Comparison of ENCODE assay signal across 1 cellular context in the genomic region with DNA sequence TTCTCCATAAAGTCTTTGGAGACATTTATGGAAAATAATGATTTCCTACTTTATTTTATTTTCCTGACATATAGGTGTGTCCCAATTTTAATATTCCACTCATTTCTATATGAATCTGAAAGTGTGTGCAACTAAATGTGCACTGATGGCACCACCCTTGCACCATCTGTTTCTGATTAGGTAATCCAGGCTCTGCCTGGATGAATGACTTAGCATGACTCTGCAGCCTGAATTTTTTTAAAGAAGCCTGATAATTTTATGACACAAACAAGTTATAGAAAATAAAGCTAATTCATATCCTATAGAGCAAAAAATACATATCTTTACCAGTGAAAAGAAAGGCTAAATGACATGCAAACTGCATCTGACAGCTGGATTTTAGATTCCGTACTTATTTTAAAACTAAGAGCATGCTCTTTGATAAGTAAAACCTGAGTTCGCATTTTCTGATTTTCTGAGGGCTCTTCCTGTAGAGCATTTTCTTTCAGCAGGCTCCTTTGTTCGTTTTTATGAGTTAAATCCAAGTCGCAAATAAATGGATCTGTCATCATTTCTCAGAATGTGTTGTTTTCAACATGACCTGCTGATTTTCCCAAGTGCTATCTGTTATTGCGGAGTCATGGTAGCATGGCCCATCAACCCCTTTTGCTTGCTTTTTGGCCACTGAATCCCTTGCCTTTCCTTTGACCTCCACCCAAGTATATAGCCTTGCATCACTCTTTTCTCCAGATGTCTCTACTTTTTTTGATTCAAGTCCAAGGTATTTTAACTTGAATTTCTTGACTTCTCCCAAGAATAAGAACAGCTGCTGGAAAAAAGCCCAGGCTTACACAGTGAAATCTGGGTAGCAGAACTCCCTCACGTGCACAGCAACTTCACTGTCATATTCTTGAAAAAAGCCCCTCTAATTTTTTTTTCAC.
TF ChIP-seq lines count a peak whose summit lies in the region.

No MANE protein-coding gene starts in this region.

TF ChIP-seq in K562, 482 proteins besides CTCF, POLR2A, EP300 and RAD21 (continued from another document and continues in another):
- TF ChIP-seq NR2C1 (IDR thresholded peaks at IDR 0.05) (0 out of 2 replicates have a peak, but pooled peaks have one; percentile 51), NR2C1 (tag; IDR thresholded peaks at IDR 0.05) (peak; percentile 70), ARHGAP35 (IDR thresholded peaks at IDR 0.05; ENCODE audit: partially characterized antibody) (no peak), ELF1 (tag; IDR thresholded peaks at IDR 0.05) (peak; percentile 46; the same call in 1 of the 2 replicates), ZNF668 (CRISPR knock-in tag; IDR thresholded peaks at IDR 0.05) (0 out of 2 replicates have a peak, but pooled peaks have one; percentile 42), STAT5A (IDR thresholded peaks at IDR 0.05; ENCODE audit: borderline replicate concordance, low read length) (peak; percentile 27; the same call in 1 of the 2 replicates), EP400 (IDR thresholded peaks at IDR 0.05) (peak; percentile 71), BRF1 (IDR thresholded peaks at IDR 0.05; ENCODE audit: borderline replicate concordance, extremely low read depth, insufficient read length) (no peak), ZNF354B (CRISPR knock-in tag; IDR thresholded peaks at IDR 0.05) (0 out of 2 replicates have a peak, but pooled peaks have one; percentile 11), NFE2L1 (tag; IDR thresholded peaks at IDR 0.05; ENCODE audit: borderline replicate concordance, low read depth) (peak; percentile 74), SREBF2 (CRISPR knock-in tag; IDR thresholded peaks at IDR 0.05) (no peak), ZBTB17 (CRISPR knock-in tag; IDR thresholded peaks at IDR 0.05) (0 out of 2 replicates have a peak, but pooled peaks have one; percentile 36), MAFG (tag; conservative IDR thresholded peaks at IDR 0.05) (peak; percentile 97), CXXC5 (CRISPR knock-in tag; IDR thresholded peaks at IDR 0.05) (peak; percentile 32; the same call in 1 of the 2 replicates), ZNF318 (IDR thresholded peaks at IDR 0.05; ENCODE audit: borderline replicate concordance in 1 of 2, low read depth in 1 of 2) (peak in 1 of 2 experiments; percentile 72; a peak in 2 of 4 replicates), XRCC4 (IDR thresholded peaks at IDR 0.05; ENCODE audit: extremely low read depth, insufficient read depth, insufficient read length) (no peak), MAFF (IDR thresholded peaks at IDR 0.05; ENCODE audit: low read length) (peak; percentile 93), ZNF444 (CRISPR knock-in tag; IDR thresholded peaks at IDR 0.05) (no peak), ZNF639 (CRISPR knock-in tag; conservative IDR thresholded peaks at IDR 0.05 in 1 of 2, IDR thresholded peaks at IDR 0.05 in 1 of 2) (peak in 1 of 2 experiments; percentile 84; a peak in 2 of 4 replicates), ZNF316 (IDR thresholded peaks at IDR 0.05) (peak; percentile 99), ZNF766 (CRISPR knock-in tag; conservative IDR thresholded peaks at IDR 0.05) (peak; percentile 85), SMARCC2 (IDR thresholded peaks at IDR 0.05; ENCODE audit: low read depth) (peak; percentile 92), GTF2A2 (tag; IDR thresholded peaks at IDR 0.05) (peak; percentile 67; the same call in 1 of the 2 replicates), BRD9 (IDR thresholded peaks at IDR 0.05; ENCODE audit: low read depth, partially characterized antibody) (peak; percentile 59), TRIM24 (IDR thresholded peaks at IDR 0.05) (peak; percentile 83 to 85), RBM39 (optimal IDR thresholded peaks at IDR 0.05; ENCODE audit: low read depth, low read length) (no peak), POLR2H (tag; IDR thresholded peaks at IDR 0.05; ENCODE audit: low read depth) (peak; percentile 59), CEBPG (CRISPR knock-in tag; IDR thresholded peaks at IDR 0.05) (no peak), CEBPG (tag; conservative IDR thresholded peaks at IDR 0.05 in 1 of 2, IDR thresholded peaks at IDR 0.05 in 1 of 2) (peak; percentile 85 to 96), CBFA2T3 (IDR thresholded peaks at IDR 0.05) (peak; percentile 85), L3MBTL2 (IDR thresholded peaks at IDR 0.05) (peak; percentile 62; the same call in 1 of the 2 replicates), ATF1 (CRISPR knock-in tag; IDR thresholded peaks at IDR 0.05) (no peak), ATF1 (tag; IDR thresholded peaks at IDR 0.05) (peak; percentile 8; the same call in 1 of the 2 replicates), ZBTB9 (CRISPR knock-in tag; IDR thresholded peaks at IDR 0.05) (peak; percentile 47; the same call in 1 of the 2 replicates), U2AF2 (optimal IDR thresholded peaks at IDR 0.05; ENCODE audit: low read depth, low read length) (no peak), MAFK (IDR thresholded peaks at IDR 0.05; ENCODE audit: low read length) (peak; percentile 90), NFE2 (IDR thresholded peaks at IDR 0.05; ENCODE audit: low read depth) (peak; percentile 98)
- TF ChIP-seq, protein P1, sequence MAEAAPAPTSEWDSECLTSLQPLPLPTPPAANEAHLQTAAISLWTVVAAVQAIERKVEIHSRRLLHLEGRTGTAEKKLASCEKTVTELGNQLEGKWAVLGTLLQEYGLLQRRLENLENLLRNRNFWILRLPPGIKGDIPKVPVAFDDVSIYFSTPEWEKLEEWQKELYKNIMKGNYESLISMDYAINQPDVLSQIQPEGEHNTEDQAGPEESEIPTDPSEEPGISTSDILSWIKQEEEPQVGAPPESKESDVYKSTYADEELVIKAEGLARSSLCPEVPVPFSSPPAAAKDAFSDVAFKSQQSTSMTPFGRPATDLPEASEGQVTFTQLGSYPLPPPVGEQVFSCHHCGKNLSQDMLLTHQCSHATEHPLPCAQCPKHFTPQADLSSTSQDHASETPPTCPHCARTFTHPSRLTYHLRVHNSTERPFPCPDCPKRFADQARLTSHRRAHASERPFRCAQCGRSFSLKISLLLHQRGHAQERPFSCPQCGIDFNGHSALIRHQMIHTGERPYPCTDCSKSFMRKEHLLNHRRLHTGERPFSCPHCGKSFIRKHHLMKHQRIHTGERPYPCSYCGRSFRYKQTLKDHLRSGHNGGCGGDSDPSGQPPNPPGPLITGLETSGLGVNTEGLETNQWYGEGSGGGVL (CRISPR knock-in tag; IDR thresholded peaks at IDR 0.05), result peak; percentile 51; the same call in 1 of the 2 replicates
- TF ChIP-seq, protein P2, sequence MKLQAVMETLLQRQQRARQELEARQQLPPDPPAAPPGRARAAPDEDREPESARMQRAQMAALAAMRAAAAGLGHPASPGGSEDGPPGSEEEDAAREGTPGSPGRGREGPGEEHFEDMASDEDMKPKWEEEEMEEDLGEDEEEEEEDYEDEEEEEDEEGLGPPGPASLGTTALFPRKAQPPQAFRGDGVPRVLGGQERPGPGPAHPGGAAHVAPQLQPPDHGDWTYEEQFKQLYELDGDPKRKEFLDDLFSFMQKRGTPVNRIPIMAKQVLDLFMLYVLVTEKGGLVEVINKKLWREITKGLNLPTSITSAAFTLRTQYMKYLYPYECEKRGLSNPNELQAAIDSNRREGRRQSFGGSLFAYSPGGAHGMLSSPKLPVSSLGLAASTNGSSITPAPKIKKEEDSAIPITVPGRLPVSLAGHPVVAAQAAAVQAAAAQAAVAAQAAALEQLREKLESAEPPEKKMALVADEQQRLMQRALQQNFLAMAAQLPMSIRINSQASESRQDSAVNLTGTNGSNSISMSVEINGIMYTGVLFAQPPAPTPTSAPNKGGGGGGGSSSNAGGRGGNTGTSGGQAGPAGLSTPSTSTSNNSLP (IDR thresholded peaks at IDR 0.05; ENCODE audit: borderline replicate concordance, low read depth, low read length), result peak; percentile 94
- TF ChIP-seq, protein P3, sequence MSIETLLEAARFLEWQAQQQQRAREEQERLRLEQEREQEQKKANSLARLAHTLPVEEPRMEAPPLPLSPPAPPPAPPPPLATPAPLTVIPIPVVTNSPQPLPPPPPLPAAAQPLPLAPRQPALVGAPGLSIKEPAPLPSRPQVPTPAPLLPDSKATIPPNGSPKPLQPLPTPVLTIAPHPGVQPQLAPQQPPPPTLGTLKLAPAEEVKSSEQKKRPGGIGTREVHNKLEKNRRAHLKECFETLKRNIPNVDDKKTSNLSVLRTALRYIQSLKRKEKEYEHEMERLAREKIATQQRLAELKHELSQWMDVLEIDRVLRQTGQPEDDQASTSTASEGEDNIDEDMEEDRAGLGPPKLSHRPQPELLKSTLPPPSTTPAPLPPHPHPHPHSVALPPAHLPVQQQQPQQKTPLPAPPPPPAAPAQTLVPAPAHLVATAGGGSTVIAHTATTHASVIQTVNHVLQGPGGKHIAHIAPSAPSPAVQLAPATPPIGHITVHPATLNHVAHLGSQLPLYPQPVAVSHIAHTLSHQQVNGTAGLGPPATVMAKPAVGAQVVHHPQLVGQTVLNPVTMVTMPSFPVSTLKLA (conservative IDR thresholded peaks at IDR 0.05), result peak in 1 of 2 experiments; percentile 42; a peak in 3 of 4 replicates
- TF ChIP-seq, protein P4, sequence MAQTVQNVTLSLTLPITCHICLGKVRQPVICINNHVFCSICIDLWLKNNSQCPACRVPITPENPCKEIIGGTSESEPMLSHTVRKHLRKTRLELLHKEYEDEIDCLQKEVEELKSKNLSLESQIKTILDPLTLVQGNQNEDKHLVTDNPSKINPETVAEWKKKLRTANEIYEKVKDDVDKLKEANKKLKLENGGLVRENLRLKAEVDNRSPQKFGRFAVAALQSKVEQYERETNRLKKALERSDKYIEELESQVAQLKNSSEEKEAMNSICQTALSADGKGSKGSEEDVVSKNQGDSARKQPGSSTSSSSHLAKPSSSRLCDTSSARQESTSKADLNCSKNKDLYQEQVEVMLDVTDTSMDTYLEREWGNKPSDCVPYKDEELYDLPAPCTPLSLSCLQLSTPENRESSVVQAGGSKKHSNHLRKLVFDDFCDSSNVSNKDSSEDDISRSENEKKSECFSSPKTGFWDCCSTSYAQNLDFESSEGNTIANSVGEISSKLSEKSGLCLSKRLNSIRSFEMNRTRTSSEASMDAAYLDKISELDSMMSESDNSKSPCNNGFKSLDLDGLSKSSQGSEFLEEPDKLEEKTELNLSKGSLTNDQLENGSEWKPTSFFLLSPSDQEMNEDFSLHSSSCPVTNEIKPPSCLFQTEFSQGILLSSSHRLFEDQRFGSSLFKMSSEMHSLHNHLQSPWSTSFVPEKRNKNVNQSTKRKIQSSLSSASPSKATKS (CRISPR knock-in tag; IDR thresholded peaks at IDR 0.05), result no peak
